In genomic region chr5:143116817-143117216, GRCh38 we compare ENCODE assay signal across 23 cellular contexts.
DNase-seq lines count a peak whose midpoint lies in the region; ATAC-seq, FAIRE-seq and TF ChIP-seq lines count a peak whose summit lies in the region.
"Had no signal": no experiment of that assay in that cellular context is flagged by ENCODE, and none has a peak within 500 bp of the region (broad histone marks: within the 10 kb centered on the region; RNA-seq: fewer than 3 reads in every experiment).

No MANE protein-coding gene starts in this region.

- TF ChIP-seq CTCF in heart left ventricle (IDR thresholded peaks at IDR 0.05), result no peak
- no peak for TF ChIP-seq CTCF in dorsolateral prefrontal cortex (IDR thresholded peaks at IDR 0.05 in 54 of 56, conservative IDR thresholded peaks at IDR 0.05 in 2 of 56; ENCODE audit: low read depth in 1 of 56, partially characterized antibody in 56 of 56)
- TF ChIP-seq CTCF in keratinocyte (optimal IDR thresholded peaks at IDR 0.05 in 1 of 3, IDR thresholded peaks at IDR 0.05 in 1 of 3, conservative IDR thresholded peaks at IDR 0.05 in 1 of 3; ENCODE audit: extremely low read depth in 1 of 3, insufficient read depth in 2 of 3, low read length in 3 of 3), result no peak

- H3K9me1 ChIP-seq in keratinocyte (ENCODE audit: control insufficient read depth, extremely low read depth, insufficient read depth, low read length), result no peaks in the 10 kb centered on the region

- WGBS in heart left ventricle, 4 donors, result 50 to 65% (median 57%) methylated on average over 4 of the region's 4 CpGs
- 83 to 92% (median 90%) methylated on average over 4 of the region's 4 CpGs for WGBS in small intestine, 3 donors

- peak; percentile 19 to 54 (median 46) for ATAC-seq in heart left ventricle
- no peak for ATAC-seq in left cardiac atrium
- no peak for ATAC-seq in HG02678 (IDR thresholded peaks at IDR 0.05; ENCODE audit: unreplicated experiment)

- H3K9me3 ChIP-seq in heart left ventricle, result no peaks in the 10 kb centered on the region
- H3K9me3 ChIP-seq in keratinocyte (ENCODE audit: control insufficient read depth, low read depth, low read length), result no peaks in the 10 kb centered on the region
- no peaks in the 10 kb centered on the region for H3K9me3 ChIP-seq in small intestine (ENCODE audit: control insufficient read depth, low read depth)
- H3K9me3 ChIP-seq: BLaER1 had no signal

- no peak for TF ChIP-seq POLR2A in heart left ventricle (IDR thresholded peaks at IDR 0.05)

- H3K4me1 ChIP-seq in heart left ventricle (peaks cover 0 to 45% (median 21%) of the 10 kb centered on the region in 12 donors), keratinocyte (ENCODE audit: control insufficient read depth, extremely low read depth, insufficient read depth, low read length) (peaks cover 8% of the 10 kb centered on the region), small intestine (ENCODE audit: control insufficient read depth in 2 of 2, insufficient read depth in 1 of 2, low read depth in 1 of 2, low read length in 1 of 2) (peaks cover 0 to 4% of the 10 kb centered on the region in 2 donors)

- no peak overlapping the region for H3K4me3 ChIP-seq in heart left ventricle
- no peak overlapping the region for H3K4me3 ChIP-seq in dorsolateral prefrontal cortex
- no peak overlapping the region for H3K4me3 ChIP-seq in keratinocyte (ENCODE audit: control insufficient read depth in 2 of 3, extremely low read depth in 1 of 3, insufficient read depth in 2 of 3, low read depth in 1 of 3, low read length in 3 of 3)
- H3K4me3 ChIP-seq in small intestine (ENCODE audit: low read depth in 1 of 2, low read length in 2 of 2), result no peak overlapping the region
- H3K4me3 ChIP-seq: BLaER1, PC-9 had no signal

- H3K27ac ChIP-seq in heart left ventricle (no peak overlapping the region), dorsolateral prefrontal cortex (peak overlapping the region in 33 of 59 donors; percentile 4 to 67 (median 36)), keratinocyte (ENCODE audit: control insufficient read depth, insufficient read depth, low read length) (no peak overlapping the region), small intestine (ENCODE audit: low read depth in 1 of 2, low read length in 1 of 2) (no peak overlapping the region)
- H3K27ac ChIP-seq: BLaER1, PC-9 had no signal

- DNase-seq in heart left ventricle (no peak), left cardiac atrium (no peak), dorsolateral prefrontal cortex (peak in 1 of 10 donors; percentile 22), keratinocyte (ENCODE audit: low read depth, low spot score) (no peak), GOT3 (lab: John Stamatoyannopoulos, UW) (no peak), small intestine (no peak)
- DNase-seq: CD4-positive, alpha-beta T cell; H7; HFFc6; Kasumi-1; MV-4-11; NCI-H1105; NCI-H146; NCI-H1930; NCI-H2107; NCI-H524; NCI-H748 treated with DMSO at 0.1 percent for 48 hours; PC-9; SHP77 had no signal

- dilution Hi-C loops in keratinocyte (cut with MboI; ENCODE audit: extremely low pct_ligation_motif_present, low sequenced_read_pairs), result no loop called here

- no peak overlapping the region for H3K4me2 ChIP-seq in keratinocyte (ENCODE audit: control insufficient read depth, extremely low read depth, insufficient read depth, low read depth, low read length)
- H3K4me2 ChIP-seq: BLaER1, PC-9 had no signal

- H3K27me3 ChIP-seq in heart left ventricle, result no peaks in the 10 kb centered on the region
- no peaks in the 10 kb centered on the region for H3K27me3 ChIP-seq in dorsolateral prefrontal cortex
- H3K27me3 ChIP-seq in keratinocyte (ENCODE audit: control insufficient read depth, extremely low read depth, insufficient read depth, low read length), result no peaks in the 10 kb centered on the region
- H3K27me3 ChIP-seq in small intestine (ENCODE audit: control insufficient read depth in 2 of 2, insufficient read depth in 2 of 2, low read length in 2 of 2), result no peaks in the 10 kb centered on the region
- H3K27me3 ChIP-seq: BLaER1 had no signal

- no peaks in the 10 kb centered on the region for H3K79me2 ChIP-seq in keratinocyte (ENCODE audit: control insufficient read depth, insufficient read depth, low read length)

- peak; percentile 41 for FAIRE-seq in keratinocyte (lab: Jason Lieb, UNC)
- FAIRE-seq in small intestine (lab: Jason Lieb, UNC), result no peak
- FAIRE-seq: D721Med, GM18507 had no signal

- peaks cover 0 to 8% (median under 1%) of the 10 kb centered on the region in 9 donors for H3K36me3 ChIP-seq in heart left ventricle
- no peaks in the 10 kb centered on the region for H3K36me3 ChIP-seq in keratinocyte (ENCODE audit: control insufficient read depth in 2 of 2, extremely low read depth in 1 of 2, insufficient read depth in 2 of 2, low read length in 2 of 2)
- H3K36me3 ChIP-seq in small intestine (ENCODE audit: control insufficient read depth in 2 of 2, insufficient read depth in 2 of 2, low read length in 2 of 2), result no peaks in the 10 kb centered on the region

- H4K20me1 ChIP-seq in keratinocyte (ENCODE audit: control insufficient read depth, extremely low read depth, insufficient read depth, low read length), result no peaks in the 10 kb centered on the region
- H4K20me1 ChIP-seq: BLaER1 had no signal

- intact Hi-C loops in heart left ventricle (cut with DNase I), result no loop called here
- intact Hi-C loops in left cardiac atrium (cut with DNase I), result no loop called here
- intact Hi-C loops in dorsolateral prefrontal cortex (cut with DNase I), result no loop called here

- no peak overlapping the region for H2AFZ ChIP-seq in keratinocyte (ENCODE audit: control insufficient read depth, low read length)
- H2AFZ ChIP-seq: PC-9 had no signal

- H3K9ac ChIP-seq in keratinocyte (ENCODE audit: control insufficient read depth, extremely low read depth, insufficient read depth, low read length), result no peak overlapping the region
- H3K9ac ChIP-seq: BLaER1 had no signal

Comparison
In these comparisons a context has a peak if more than half of its experiments do, and no peak if none do; other contexts are left out.
1. ATAC-seq: peak in heart left ventricle (4 of 4); none in left cardiac atrium (0 of 2) and HG02678 (single experiment).
2. H3K27ac ChIP-seq: peak in dorsolateral prefrontal cortex (33 of 59); none in heart left ventricle (0 of 12), keratinocyte (single experiment) and small intestine (0 of 2).